In the genomic region with DNA sequence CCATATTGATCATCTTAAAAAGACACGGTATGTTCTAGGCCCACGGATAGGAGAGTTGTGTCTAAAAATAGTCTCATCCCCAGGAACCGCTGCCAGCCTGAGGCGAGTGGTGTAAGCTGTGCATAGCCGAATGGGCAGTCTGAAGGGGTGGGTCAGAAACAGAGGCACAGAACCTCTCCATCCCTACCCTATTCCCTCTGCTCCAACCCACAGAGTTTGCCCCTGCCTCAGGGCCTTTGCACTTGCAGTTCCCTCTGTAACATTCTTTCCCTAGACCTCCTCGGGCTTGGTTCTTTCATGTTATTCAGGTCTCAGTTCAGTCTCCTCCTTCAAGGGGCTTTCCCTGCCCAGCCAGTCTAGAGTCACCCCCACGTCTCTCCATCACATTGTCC, we compare ENCODE assay signal across 14 cellular contexts.
"Had no signal": no experiment of that assay in that cellular context is flagged by ENCODE, and none has a peak within 500 bp of the region (broad histone marks: within the 10 kb centered on the region; RNA-seq: fewer than 3 reads in every experiment).

No MANE protein-coding gene starts in this region.

- H3K36me3 ChIP-seq: thyroid gland, vagina had no signal

- H3K27me3 ChIP-seq: thyroid gland, vagina had no signal

- DNase-seq: activated CD4-positive, alpha-beta T cell treated with anti-CD3 and anti-CD28 coated beads, Interleukin-2, amount 50 U/mL, for 48 hours; activated naive CD4-positive, alpha-beta T cell treated with anti-CD3 and anti-CD28 coated beads, Interleukin-2, amount 50 U/mL, for 16 hours; amniotic stem cell; body of pancreas; effector memory CD8-positive, alpha-beta T cell; erythroblast; hypothalamus; nucleus accumbens; T1000; thyroid gland had no signal

- H3K27ac ChIP-seq: body of pancreas, skin epidermis, thyroid gland, vagina had no signal

- H3K4me3 ChIP-seq: body of pancreas, skin epidermis, thyroid gland, vagina had no signal

- H3K4me1 ChIP-seq: vagina had no signal

- H3K9me3 ChIP-seq: body of pancreas, thyroid gland, vagina had no signal

- ATAC-seq: body of pancreas; effector memory CD8-positive, alpha-beta T cell; natural killer cell treated with Interleukin-12 subunit alpha and Interleukin-12 subunit beta and Interleukin-15 and Interleukin-18, amount 100 ng/mL, for 72 hours; T-cell had no signal
